In the genomic region with DNA sequence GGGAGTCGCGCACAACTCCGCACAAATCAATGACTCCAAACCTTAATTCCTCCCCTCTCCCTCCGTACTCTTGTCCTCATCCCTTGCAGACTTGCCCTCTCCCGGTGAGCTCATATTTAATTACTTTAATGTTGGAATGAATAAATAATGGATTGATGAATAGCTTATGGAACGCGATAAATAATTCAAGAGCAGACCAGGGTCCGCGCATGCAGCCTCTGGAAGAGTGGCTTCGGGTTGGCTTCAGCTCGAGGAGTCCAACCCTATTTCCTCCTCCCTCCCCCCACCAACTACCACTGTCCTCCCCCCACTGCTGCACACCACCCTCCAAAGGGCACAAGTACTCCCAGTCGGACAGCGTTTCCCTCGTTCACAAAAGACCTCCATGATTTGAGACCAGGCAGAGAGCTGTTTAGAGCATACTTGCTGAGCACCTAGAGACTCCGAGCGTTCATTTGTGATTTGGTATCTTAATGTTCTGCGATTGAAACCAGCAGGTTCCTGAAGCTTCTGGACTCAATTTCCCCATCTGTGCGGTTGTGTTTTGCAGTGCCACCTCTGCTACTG, we compare ENCODE assay signal across 1 cellular context.
TF ChIP-seq lines count a peak whose summit lies in the region.

No MANE protein-coding gene starts in this region.

TF ChIP-seq in HepG2, 621 proteins besides CTCF, POLR2A, EP300 and RAD21 (continued from another document):
- TF ChIP-seq, protein P1, sequence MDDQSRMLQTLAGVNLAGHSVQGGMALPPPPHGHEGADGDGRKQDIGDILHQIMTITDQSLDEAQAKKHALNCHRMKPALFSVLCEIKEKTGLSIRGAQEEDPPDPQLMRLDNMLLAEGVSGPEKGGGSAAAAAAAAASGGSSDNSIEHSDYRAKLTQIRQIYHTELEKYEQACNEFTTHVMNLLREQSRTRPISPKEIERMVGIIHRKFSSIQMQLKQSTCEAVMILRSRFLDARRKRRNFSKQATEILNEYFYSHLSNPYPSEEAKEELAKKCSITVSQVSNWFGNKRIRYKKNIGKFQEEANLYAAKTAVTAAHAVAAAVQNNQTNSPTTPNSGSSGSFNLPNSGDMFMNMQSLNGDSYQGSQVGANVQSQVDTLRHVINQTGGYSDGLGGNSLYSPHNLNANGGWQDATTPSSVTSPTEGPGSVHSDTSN (CRISPR knock-in tag; IDR thresholded peaks at IDR 0.05; ENCODE audit: borderline replicate concordance) = no peak
- TF ChIP-seq SOX6 (IDR thresholded peaks at IDR 0.05) (no peak), SOX6 (CRISPR knock-in tag; IDR thresholded peaks at IDR 0.05) (no peak), MYC (CRISPR knock-in tag; IDR thresholded peaks at IDR 0.05; ENCODE audit: borderline replicate concordance) (no peak), ZNF713 (CRISPR knock-in tag; IDR thresholded peaks at IDR 0.05) (no peak), PHF21A (CRISPR knock-in tag; IDR thresholded peaks at IDR 0.05) (no peak), HOXA7 (CRISPR knock-in tag; IDR thresholded peaks at IDR 0.05) (no peak), ZNF34 (CRISPR knock-in tag; IDR thresholded peaks at IDR 0.05; ENCODE audit: borderline replicate concordance) (no peak), ZNF335 (CRISPR knock-in tag; IDR thresholded peaks at IDR 0.05) (no peak), JUN (CRISPR knock-in tag; IDR thresholded peaks at IDR 0.05) (no peak), RXRA (CRISPR knock-in tag; IDR thresholded peaks at IDR 0.05) (no peak), ZBTB3 (CRISPR knock-in tag; IDR thresholded peaks at IDR 0.05; ENCODE audit: borderline replicate concordance, low read depth) (no peak), ZNF235 (CRISPR knock-in tag; IDR thresholded peaks at IDR 0.05; ENCODE audit: borderline replicate concordance) (no peak), ZFY (CRISPR knock-in tag; IDR thresholded peaks at IDR 0.05) (no peak), LCORL (IDR thresholded peaks at IDR 0.05) (no peak), LCORL (CRISPR knock-in tag; IDR thresholded peaks at IDR 0.05) (no peak), ZNF260 (CRISPR knock-in tag; IDR thresholded peaks at IDR 0.05; ENCODE audit: borderline replicate concordance, low read depth) (no peak), ETV6 (CRISPR knock-in tag; conservative IDR thresholded peaks at IDR 0.05) (no peak), ZBTB7A (CRISPR knock-in tag; IDR thresholded peaks at IDR 0.05) (0 out of 2 replicates have a peak, but pooled peaks have one; percentile 36), JDP2 (CRISPR knock-in tag; IDR thresholded peaks at IDR 0.05; ENCODE audit: borderline replicate concordance) (no peak), HNRNPK (IDR thresholded peaks at IDR 0.05; ENCODE audit: low read depth, low read length, poor library complexity, severe bottlenecking) (no peak), ZBTB38 (CRISPR knock-in tag; IDR thresholded peaks at IDR 0.05) (no peak), RORA (CRISPR knock-in tag; IDR thresholded peaks at IDR 0.05) (no peak), ZNF724P (CRISPR knock-in tag; IDR thresholded peaks at IDR 0.05; ENCODE audit: borderline replicate concordance) (no peak), ZNF136 (CRISPR knock-in tag; IDR thresholded peaks at IDR 0.05; ENCODE audit: low read depth) (no peak)
- TF ChIP-seq, protein P2, sequence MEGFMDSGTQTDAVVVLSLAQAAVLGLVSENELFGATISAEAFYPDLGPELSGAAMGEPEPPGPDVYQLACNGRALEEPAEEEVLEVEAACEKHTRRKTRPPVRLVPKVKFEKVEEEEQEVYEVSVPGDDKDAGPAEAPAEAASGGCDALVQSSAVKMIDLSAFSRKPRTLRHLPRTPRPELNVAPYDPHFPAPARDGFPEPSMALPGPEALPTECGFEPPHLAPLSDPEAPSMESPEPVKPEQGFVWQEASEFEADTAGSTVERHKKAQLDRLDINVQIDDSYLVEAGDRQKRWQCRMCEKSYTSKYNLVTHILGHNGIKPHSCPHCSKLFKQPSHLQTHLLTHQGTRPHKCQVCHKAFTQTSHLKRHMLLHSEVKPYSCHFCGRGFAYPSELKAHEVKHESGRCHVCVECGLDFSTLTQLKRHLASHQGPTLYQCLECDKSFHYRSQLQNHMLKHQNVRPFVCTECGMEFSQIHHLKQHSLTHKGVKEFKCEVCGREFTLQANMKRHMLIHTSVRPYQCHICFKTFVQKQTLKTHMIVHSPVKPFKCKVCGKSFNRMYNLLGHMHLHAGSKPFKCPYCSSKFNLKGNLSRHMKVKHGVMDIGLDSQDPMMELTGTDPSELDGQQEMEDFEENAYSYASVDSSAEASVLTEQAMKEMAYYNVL (CRISPR knock-in tag; IDR thresholded peaks at IDR 0.05; ENCODE audit: borderline replicate concordance) = 0 out of 2 replicates have a peak, but pooled peaks have one; percentile 21
- TF ChIP-seq, protein P3, sequence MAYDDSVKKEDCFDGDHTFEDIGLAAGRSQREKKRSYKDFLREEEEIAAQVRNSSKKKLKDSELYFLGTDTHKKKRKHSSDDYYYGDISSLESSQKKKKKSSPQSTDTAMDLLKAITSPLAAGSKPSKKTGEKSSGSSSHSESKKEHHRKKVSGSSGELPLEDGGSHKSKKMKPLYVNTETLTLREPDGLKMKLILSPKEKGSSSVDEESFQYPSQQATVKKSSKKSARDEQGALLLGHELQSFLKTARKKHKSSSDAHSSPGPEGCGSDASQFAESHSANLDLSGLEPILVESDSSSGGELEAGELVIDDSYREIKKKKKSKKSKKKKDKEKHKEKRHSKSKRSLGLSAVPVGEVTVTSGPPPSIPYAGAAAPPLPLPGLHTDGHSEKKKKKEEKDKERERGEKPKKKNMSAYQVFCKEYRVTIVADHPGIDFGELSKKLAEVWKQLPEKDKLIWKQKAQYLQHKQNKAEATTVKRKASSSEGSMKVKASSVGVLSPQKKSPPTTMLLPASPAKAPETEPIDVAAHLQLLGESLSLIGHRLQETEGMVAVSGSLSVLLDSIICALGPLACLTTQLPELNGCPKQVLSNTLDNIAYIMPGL (CRISPR knock-in tag; IDR thresholded peaks at IDR 0.05; ENCODE audit: borderline replicate concordance in 1 of 2, low read depth in 1 of 2) = no peak
- TF ChIP-seq, protein P4, sequence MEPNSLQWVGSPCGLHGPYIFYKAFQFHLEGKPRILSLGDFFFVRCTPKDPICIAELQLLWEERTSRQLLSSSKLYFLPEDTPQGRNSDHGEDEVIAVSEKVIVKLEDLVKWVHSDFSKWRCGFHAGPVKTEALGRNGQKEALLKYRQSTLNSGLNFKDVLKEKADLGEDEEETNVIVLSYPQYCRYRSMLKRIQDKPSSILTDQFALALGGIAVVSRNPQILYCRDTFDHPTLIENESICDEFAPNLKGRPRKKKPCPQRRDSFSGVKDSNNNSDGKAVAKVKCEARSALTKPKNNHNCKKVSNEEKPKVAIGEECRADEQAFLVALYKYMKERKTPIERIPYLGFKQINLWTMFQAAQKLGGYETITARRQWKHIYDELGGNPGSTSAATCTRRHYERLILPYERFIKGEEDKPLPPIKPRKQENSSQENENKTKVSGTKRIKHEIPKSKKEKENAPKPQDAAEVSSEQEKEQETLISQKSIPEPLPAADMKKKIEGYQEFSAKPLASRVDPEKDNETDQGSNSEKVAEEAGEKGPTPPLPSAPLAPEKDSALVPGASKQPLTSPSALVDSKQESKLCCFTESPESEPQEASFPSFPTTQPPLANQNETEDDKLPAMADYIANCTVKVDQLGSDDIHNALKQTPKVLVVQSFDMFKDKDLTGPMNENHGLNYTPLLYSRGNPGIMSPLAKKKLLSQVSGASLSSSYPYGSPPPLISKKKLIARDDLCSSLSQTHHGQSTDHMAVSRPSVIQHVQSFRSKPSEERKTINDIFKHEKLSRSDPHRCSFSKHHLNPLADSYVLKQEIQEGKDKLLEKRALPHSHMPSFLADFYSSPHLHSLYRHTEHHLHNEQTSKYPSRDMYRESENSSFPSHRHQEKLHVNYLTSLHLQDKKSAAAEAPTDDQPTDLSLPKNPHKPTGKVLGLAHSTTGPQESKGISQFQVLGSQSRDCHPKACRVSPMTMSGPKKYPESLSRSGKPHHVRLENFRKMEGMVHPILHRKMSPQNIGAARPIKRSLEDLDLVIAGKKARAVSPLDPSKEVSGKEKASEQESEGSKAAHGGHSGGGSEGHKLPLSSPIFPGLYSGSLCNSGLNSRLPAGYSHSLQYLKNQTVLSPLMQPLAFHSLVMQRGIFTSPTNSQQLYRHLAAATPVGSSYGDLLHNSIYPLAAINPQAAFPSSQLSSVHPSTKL (CRISPR knock-in tag; IDR thresholded peaks at IDR 0.05) = no peak
- TF ChIP-seq, protein P5, sequence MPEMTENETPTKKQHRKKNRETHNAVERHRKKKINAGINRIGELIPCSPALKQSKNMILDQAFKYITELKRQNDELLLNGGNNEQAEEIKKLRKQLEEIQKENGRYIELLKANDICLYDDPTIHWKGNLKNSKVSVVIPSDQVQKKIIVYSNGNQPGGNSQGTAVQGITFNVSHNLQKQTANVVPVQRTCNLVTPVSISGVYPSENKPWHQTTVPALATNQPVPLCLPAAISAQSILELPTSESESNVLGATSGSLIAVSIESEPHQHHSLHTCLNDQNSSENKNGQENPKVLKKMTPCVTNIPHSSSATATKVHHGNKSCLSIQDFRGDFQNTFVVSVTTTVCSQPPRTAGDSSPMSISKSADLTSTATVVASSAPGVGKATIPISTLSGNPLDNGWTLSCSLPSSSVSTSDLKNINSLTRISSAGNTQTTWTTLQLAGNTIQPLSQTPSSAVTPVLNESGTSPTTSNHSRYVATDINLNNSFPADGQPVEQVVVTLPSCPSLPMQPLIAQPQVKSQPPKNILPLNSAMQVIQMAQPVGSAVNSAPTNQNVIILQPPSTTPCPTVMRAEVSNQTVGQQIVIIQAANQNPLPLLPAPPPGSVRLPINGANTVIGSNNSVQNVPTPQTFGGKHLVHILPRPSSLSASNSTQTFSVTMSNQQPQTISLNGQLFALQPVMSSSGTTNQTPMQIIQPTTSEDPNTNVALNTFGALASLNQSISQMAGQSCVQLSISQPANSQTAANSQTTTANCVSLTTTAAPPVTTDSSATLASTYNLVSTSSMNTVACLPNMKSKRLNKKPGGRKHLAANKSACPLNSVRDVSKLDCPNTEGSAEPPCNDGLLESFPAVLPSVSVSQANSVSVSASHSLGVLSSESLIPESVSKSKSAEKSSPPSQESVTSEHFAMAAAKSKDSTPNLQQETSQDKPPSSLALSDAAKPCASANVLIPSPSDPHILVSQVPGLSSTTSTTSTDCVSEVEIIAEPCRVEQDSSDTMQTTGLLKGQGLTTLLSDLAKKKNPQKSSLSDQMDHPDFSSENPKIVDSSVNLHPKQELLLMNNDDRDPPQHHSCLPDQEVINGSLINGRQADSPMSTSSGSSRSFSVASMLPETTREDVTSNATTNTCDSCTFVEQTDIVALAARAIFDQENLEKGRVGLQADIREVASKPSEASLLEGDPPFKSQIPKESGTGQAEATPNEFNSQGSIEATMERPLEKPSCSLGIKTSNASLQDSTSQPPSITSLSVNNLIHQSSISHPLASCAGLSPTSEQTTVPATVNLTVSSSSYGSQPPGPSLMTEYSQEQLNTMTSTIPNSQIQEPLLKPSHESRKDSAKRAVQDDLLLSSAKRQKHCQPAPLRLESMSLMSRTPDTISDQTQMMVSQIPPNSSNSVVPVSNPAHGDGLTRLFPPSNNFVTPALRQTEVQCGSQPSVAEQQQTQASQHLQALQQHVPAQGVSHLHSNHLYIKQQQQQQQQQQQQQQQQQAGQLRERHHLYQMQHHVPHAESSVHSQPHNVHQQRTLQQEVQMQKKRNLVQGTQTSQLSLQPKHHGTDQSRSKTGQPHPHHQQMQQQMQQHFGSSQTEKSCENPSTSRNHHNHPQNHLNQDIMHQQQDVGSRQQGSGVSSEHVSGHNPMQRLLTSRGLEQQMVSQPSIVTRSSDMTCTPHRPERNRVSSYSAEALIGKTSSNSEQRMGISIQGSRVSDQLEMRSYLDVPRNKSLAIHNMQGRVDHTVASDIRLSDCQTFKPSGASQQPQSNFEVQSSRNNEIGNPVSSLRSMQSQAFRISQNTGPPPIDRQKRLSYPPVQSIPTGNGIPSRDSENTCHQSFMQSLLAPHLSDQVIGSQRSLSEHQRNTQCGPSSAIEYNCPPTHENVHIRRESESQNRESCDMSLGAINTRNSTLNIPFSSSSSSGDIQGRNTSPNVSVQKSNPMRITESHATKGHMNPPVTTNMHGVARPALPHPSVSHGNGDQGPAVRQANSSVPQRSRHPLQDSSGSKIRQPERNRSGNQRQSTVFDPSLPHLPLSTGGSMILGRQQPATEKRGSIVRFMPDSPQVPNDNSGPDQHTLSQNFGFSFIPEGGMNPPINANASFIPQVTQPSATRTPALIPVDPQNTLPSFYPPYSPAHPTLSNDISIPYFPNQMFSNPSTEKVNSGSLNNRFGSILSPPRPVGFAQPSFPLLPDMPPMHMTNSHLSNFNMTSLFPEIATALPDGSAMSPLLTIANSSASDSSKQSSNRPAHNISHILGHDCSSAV (CRISPR knock-in tag; IDR thresholded peaks at IDR 0.05; ENCODE audit: borderline replicate concordance) = no peak
